In genomic region chr22:33431300-33431699, GRCh38 we compare ENCODE assay signal across 1 cellular context.
TF ChIP-seq lines count a peak whose summit lies in the region.

No MANE protein-coding gene starts in this region.

TF ChIP-seq in HepG2, 621 proteins besides CTCF, POLR2A, EP300 and RAD21 (continued from another document):
- TF ChIP-seq SETDB1 (CRISPR knock-in tag; IDR thresholded peaks at IDR 0.05; ENCODE audit: borderline replicate concordance) = no peak
